ENCODE assay signal across 15 cellular contexts in genomic region chr14:90336401-90336800, GRCh38. TPM values are rescaled to one million over a fixed set of nuclear protein-coding genes. Genes with fewer than 3 reads are reported as not detected.
DNase-seq lines count a peak whose midpoint lies in the region; ATAC-seq and TF ChIP-seq lines count a peak whose summit lies in the region.
"Had no signal": no experiment of that assay in that cellular context is flagged by ENCODE, and none has a peak within 500 bp of the region (broad histone marks: within the 10 kb centered on the region; RNA-seq: fewer than 3 reads in every experiment).

No MANE protein-coding gene starts in this region.

- no peak for TF ChIP-seq POLR2A in body of pancreas (IDR thresholded peaks at IDR 0.05)

- POLR2A ChIA-PET in PC-9 (lab: Charles Lee; ENCODE audit: unreplicated experiment), result no interaction called here

- H3K36me3 ChIP-seq in PC-9 (ENCODE audit: low read depth), result no peaks in the 10 kb centered on the region
- no peaks in the 10 kb centered on the region for H3K36me3 ChIP-seq in body of pancreas (replicated peaks in 1 of 2; ENCODE audit: insufficient read depth in 1 of 2, low read depth in 2 of 2)
- H3K36me3 ChIP-seq: BE2C had no signal

- H3K4me3 Mint-ChIP-seq in progenitor cell of endocrine pancreas (ENCODE audit: low read depth), result peak overlapping the region; percentile 50
- H3K4me3 Mint-ChIP-seq: CD4-positive, CD25-positive, alpha-beta regulatory T cell; CD8-positive, alpha-beta memory T cell; GM23338 had no signal

- ATAC-seq in body of pancreas, result no peak
- no peak for ATAC-seq in HG03460 (IDR thresholded peaks at IDR 0.05; ENCODE audit: unreplicated experiment)
- no peak for ATAC-seq in GM21526 (IDR thresholded peaks at IDR 0.05; ENCODE audit: low FRiP score, unreplicated experiment)
- ATAC-seq: GM23338 had no signal

- DNase-seq in PC-9, result no peak
- DNase-seq in body of pancreas, result no peak
- DNase-seq in progenitor cell of endocrine pancreas (ENCODE audit: low spot score, unreplicated experiment), result no peak
- no peak for DNase-seq in T-helper 2 cell
- DNase-seq: ACHN; BE2C; C1 segment of cervical spinal cord; CD4-positive, CD25-positive, alpha-beta regulatory T cell; CD8-positive, alpha-beta memory T cell; COR-L47; HCEC 1CT; IMR-90 had no signal

- TF ChIP-seq CTCF in PC-9 (conservative IDR thresholded peaks at IDR 0.05), result no peak
- no peak for TF ChIP-seq CTCF in body of pancreas (IDR thresholded peaks at IDR 0.05)
- TF ChIP-seq CTCF in progenitor cell of endocrine pancreas (IDR thresholded peaks at IDR 0.05; ENCODE audit: unreplicated experiment), result no peak

- peaks cover under 1% of the 10 kb centered on the region for H3K79me2 ChIP-seq in PC-9 (ENCODE audit: low read depth)

- H3K27me3 Mint-ChIP-seq in progenitor cell of endocrine pancreas, result peaks cover 8% of the 10 kb centered on the region

- peaks cover 28% of the 10 kb centered on the region for H3K4me1 Mint-ChIP-seq in progenitor cell of endocrine pancreas (ENCODE audit: low read depth)

- H3K9me3 Mint-ChIP-seq in progenitor cell of endocrine pancreas (ENCODE audit: low read depth), result no peaks in the 10 kb centered on the region
- H3K9me3 Mint-ChIP-seq: CD8-positive, alpha-beta memory T cell; GM23338 had no signal

- 0 out of 2 replicates have a peak, but pooled peaks cover 7% of the 10 kb centered on the region for H3F3A ChIP-seq in PC-9 (ENCODE audit: insufficient read depth, low read depth)

- no peaks in the 10 kb centered on the region for H4K20me1 ChIP-seq in PC-9 (ENCODE audit: insufficient read depth)

- H3K4me3 ChIP-seq in PC-9 (no peak overlapping the region), body of pancreas (no peak overlapping the region)
- H3K4me3 ChIP-seq: GM23338 had no signal

- peak overlapping the region; percentile 80 for H3K27ac Mint-ChIP-seq in progenitor cell of endocrine pancreas
- H3K27ac Mint-ChIP-seq: CD4-positive, CD25-positive, alpha-beta regulatory T cell; CD8-positive, alpha-beta memory T cell; GM23338 had no signal

- H3K36me3 Mint-ChIP-seq in progenitor cell of endocrine pancreas (ENCODE audit: insufficient read depth), result no peaks in the 10 kb centered on the region
- H3K36me3 Mint-ChIP-seq: CD4-positive, CD25-positive, alpha-beta regulatory T cell had no signal

- H3K9me2 ChIP-seq in PC-9 (ENCODE audit: insufficient read depth), result no peaks in the 10 kb centered on the region

- H2AFZ ChIP-seq in PC-9, result no peak overlapping the region
- H2AFZ ChIP-seq: GM23338 had no signal

- intact Hi-C loops in PC-9 (cut with micrococcal nuclease; ENCODE audit: unreplicated experiment) (no loop called here), body of pancreas (cut with DNase I) (no loop called here)

- WGBS in body of pancreas, 2 donors, result 83 to 89% methylated on average over 3 of the region's 3 CpGs

- no peaks in the 10 kb centered on the region for H3K9me3 ChIP-seq in PC-9 (ENCODE audit: insufficient read depth, low read depth)
- no peaks in the 10 kb centered on the region for H3K9me3 ChIP-seq in body of pancreas
- H3K9me3 ChIP-seq: BE2C had no signal

- CTCF ChIA-PET in PC-9 (lab: Charles Lee), result no interaction called here

- H3K27ac ChIP-seq in PC-9 (peak overlapping the region; percentile 68), body of pancreas (peak overlapping the region in 3 of 4 donors; percentile 28 to 57 (median 29))

- no TSS peak for BruUV-seq in PC-9 (replicated peaks; lab: Mats Ljungman, UMichigan)

- peak overlapping the region; percentile 74 for H3K4me2 ChIP-seq in PC-9
- H3K4me2 ChIP-seq: GM23338 had no signal

- H3K27me3 ChIP-seq in PC-9 (ENCODE audit: insufficient read depth, low read depth) (no peaks in the 10 kb centered on the region), body of pancreas (peaks cover 0 to 5% of the 10 kb centered on the region in 2 donors)

- H3K4me1 ChIP-seq in PC-9 (replicated peaks; ENCODE audit: insufficient read depth), result peaks cover 21% of the 10 kb centered on the region
- peaks cover 17% of the 10 kb centered on the region for H3K4me1 ChIP-seq in body of pancreas
- H3K4me1 ChIP-seq: BE2C had no signal

RNA-seq across cellular contexts. Expression of gene NRDE2, which starts 4.7 kb away (rescaled TPM):
- total RNA-seq in PC-9 (2021) (6.5 and 10.1 TPM in 2 replicates), body of pancreas (10 to 100 TPM; 11.7 to 65.6 TPM), progenitor cell of endocrine pancreas (36.7 and 38.2 TPM in 2 replicates)
